1 cellular context compared by ENCODE assay signal in the genomic region with DNA sequence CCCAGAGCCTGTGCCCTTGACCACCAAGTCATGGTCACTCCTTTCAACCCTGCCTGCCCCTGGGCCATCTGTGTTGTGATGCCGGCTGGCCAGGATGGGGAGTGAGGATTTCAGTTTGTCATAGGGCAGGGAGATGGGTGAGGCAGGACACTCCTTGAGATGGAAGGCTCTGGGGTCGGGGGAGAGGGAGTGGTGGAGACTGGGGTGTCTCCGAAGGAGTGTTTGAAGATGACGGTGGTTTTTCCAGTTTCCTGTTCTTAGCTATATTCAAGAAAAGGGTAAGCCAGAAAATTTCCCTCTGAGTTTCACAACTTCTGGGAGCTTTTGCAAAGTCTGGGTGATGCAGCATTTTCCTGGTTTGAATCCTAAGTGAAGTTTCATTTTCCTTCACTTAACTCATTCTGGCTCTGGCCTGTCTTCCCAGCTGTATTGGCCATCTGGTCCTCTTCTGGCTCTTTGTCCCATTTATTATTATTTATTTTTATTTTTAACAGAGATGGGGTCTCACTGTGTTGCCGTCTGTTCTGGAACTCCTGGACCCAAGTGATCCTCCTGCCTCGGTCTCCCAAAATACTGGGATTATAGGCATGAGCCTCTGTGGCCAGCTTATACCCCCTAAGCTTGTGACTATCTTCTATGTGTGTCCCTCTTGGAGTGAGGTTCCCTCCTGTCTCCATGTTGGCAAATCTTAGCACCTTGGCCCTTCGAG.
TF ChIP-seq lines count a peak whose summit lies in the region.

No MANE protein-coding gene starts in this region.

TF ChIP-seq in H1, 55 proteins besides CTCF, POLR2A, EP300 and RAD21 (continued from another document):
- no peak for TF ChIP-seq SP1 (IDR thresholded peaks at IDR 0.05; ENCODE audit: low read depth, low read length)
- TF ChIP-seq TAF1 (IDR thresholded peaks at IDR 0.05; ENCODE audit: low read depth, low read length), result no peak
